In the genomic region with DNA sequence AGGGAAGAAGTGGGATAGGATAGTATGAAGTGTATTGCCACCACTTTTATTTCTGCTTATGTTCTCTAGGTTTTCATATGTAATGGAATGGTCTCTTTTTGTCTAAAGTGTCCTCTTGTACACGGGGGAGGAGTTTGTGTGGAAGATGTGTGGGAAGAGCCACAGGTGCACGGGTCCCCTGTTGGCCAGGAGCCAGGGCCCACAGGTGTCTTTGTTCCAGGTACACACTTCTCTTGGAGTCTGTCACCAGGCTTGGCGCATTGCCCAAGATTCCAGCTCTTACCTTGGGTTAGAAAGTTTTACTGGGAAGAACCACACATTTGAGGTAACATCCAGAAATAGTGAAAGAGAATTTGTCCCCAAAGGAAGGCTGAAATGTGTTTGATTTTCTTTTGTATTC, we compare ENCODE assay signal across 19 cellular contexts. TPM values are rescaled to one million over a fixed set of nuclear protein-coding genes. Genes with fewer than 3 reads are reported as not detected.
DNase-seq lines count a peak whose midpoint lies in the region; ATAC-seq and TF ChIP-seq lines count a peak whose summit lies in the region.
"Had no signal": no experiment of that assay in that cellular context is flagged by ENCODE, and none has a peak within 500 bp of the region (broad histone marks: within the 10 kb centered on the region; RNA-seq: fewer than 3 reads in every experiment).

No MANE protein-coding gene starts in this region.

- CTCF ChIA-PET in CD8-positive, alpha-beta memory T cell (lab: Charles Lee), result interaction anchor here (1.1 to 1.8 kb wide), 2 partner anchors 9 kb away, joined by 4 to 8 read pairs; no protein-coding TSS in a partner anchor

- H3K4me3 ChIP-seq in CD8-positive, alpha-beta memory T cell (ENCODE audit: low read length), result no peak overlapping the region
- H3K4me3 ChIP-seq: adrenal gland, hepatocyte, testis had no signal

- TF ChIP-seq EP300 in Ishikawa (IDR thresholded peaks at IDR 0.05; ENCODE audit: borderline replicate concordance), result no peak

- TF ChIP-seq RAD21 in Ishikawa (IDR thresholded peaks at IDR 0.05; ENCODE audit: low read depth), result no peak

- H3K27me3 Mint-ChIP-seq in CD8-positive, alpha-beta memory T cell, result no peaks in the 10 kb centered on the region

- ATAC-seq in left lobe of liver, result no peak
- ATAC-seq: HCT116, sciatic nerve had no signal

- peak overlapping the region in 4 of 8 donors; percentile 3 to 51 (median 22) for H3K27ac Mint-ChIP-seq in CD8-positive, alpha-beta memory T cell

- H3K4me3 Mint-ChIP-seq in CD8-positive, alpha-beta memory T cell, result peak overlapping the region in 4 of 7 donors; percentile 4 to 66 (median 21)

- H3K27ac ChIP-seq in CD8-positive, alpha-beta memory T cell (ENCODE audit: low read depth, low read length), result no peak overlapping the region
- H3K27ac ChIP-seq: adrenal gland, hepatocyte, testis, VCaP had no signal

- H3K4me1 Mint-ChIP-seq in CD8-positive, alpha-beta memory T cell, result peaks cover 78 to 97% (median 93%) of the 10 kb centered on the region in 3 donors

- no peaks in the 10 kb centered on the region for H3K36me3 ChIP-seq in CD8-positive, alpha-beta memory T cell (ENCODE audit: insufficient read depth, low read length)
- H3K36me3 ChIP-seq: adrenal gland, BE2C had no signal

- no peaks in the 10 kb centered on the region for H3K9me3 ChIP-seq in CD8-positive, alpha-beta memory T cell (ENCODE audit: low read length)
- H3K9me3 ChIP-seq: adrenal gland, BE2C, testis had no signal

- no peaks in the 10 kb centered on the region for H3K9me3 Mint-ChIP-seq in CD8-positive, alpha-beta memory T cell

- H3K27me3 ChIP-seq in CD8-positive, alpha-beta memory T cell (ENCODE audit: insufficient read depth, low read length, poor library complexity, severe bottlenecking), result no peaks in the 10 kb centered on the region
- H3K27me3 ChIP-seq: adrenal gland, hepatocyte, testis had no signal

- H3K4me1 ChIP-seq in CD8-positive, alpha-beta memory T cell (ENCODE audit: insufficient read depth, low read length), result peaks cover 48% of the 10 kb centered on the region
- H3K4me1 ChIP-seq: BE2C had no signal

- no peak for DNase-seq in CD8-positive, alpha-beta memory T cell
- DNase-seq in NCI-H69 (lab: John Stamatoyannopoulos, UW) (peak; percentile 69), left lobe of liver (ENCODE audit: low spot score) (peak; percentile 46), NCI-H2227 treated with DMSO at 0.1 percent for 48 hours (lab: John Stamatoyannopoulos, UW) (no peak), D341Med (ENCODE audit: low spot score) (no peak), CD1c-positive myeloid dendritic cell (ENCODE audit: extremely low spot score) (no peak)
- no peak for DNase-seq in activated CD4-positive, CD25-positive, alpha-beta regulatory T cell (lab: John Stamatoyannopoulos, UW)
- DNase-seq: BE2C; central memory CD4-positive, alpha-beta T cell; kidney glomerular epithelial cell; midbrain; NCI-H446 treated with DMSO at 0.1 percent for 48 hours; testis had no signal

- POLR2A ChIA-PET in CD8-positive, alpha-beta memory T cell (lab: Charles Lee), result interaction anchor here (0.5 kb wide), 1 partner anchor 835 kb away, joined by 4 read pairs; no protein-coding TSS in a partner anchor

- H3K36me3 Mint-ChIP-seq in CD8-positive, alpha-beta memory T cell, result peaks cover 3 to 71% (median 22%) of the 10 kb centered on the region in 3 donors

TF ChIP-seq in Ishikawa, 13 proteins besides CTCF, POLR2A, EP300 and RAD21:
- TF ChIP-seq YY1 (IDR thresholded peaks at IDR 0.05; ENCODE audit: low read depth) (no peak), NFIC (IDR thresholded peaks at IDR 0.05) (peak; percentile 32; the same call in 1 of the 2 replicates)

RNA-seq across cellular contexts. Expression of gene TENT5C, which starts 10.5 kb away (rescaled TPM):
- total RNA-seq in CD8-positive, alpha-beta memory T cell, result 1 to 10 TPM; 3.7 to 4.1 TPM
- polyA plus RNA-seq in CD8-positive, alpha-beta memory T cell, result 12.6 TPM
- 2.4 TPM for total RNA-seq in left lobe of liver

Comparison
In these comparisons a context has a peak if more than half of its experiments do, and no peak if none do; other contexts are left out.
1. DNase-seq: peak in NCI-H69 (single experiment) and left lobe of liver (single experiment); none in CD8-positive, alpha-beta memory T cell (0 of 5), NCI-H2227 treated with DMSO at 0.1 percent for 48 hours (single experiment), activated CD4-positive, CD25-positive, alpha-beta regulatory T cell (0 of 4), D341Med (single experiment) and CD1c-positive myeloid dendritic cell (single experiment).